Comparison of ENCODE assay signal across 26 cellular contexts in genomic region chr1:179015396-179015795, GRCh38. TPM values are rescaled to one million over a fixed set of nuclear protein-coding genes. Genes with fewer than 3 reads are reported as not detected.
DNase-seq lines count a peak whose midpoint lies in the region; ATAC-seq, FAIRE-seq and TF ChIP-seq lines count a peak whose summit lies in the region.
"Had no signal": no experiment of that assay in that cellular context is flagged by ENCODE, and none has a peak within 500 bp of the region (broad histone marks: within the 10 kb centered on the region; RNA-seq: fewer than 3 reads in every experiment).

No MANE protein-coding gene starts in this region.

- H3K9me3 ChIP-seq in K562 (replicated peaks; ENCODE audit: control insufficient read depth, insufficient read depth, low read depth, low read length): no peaks in the 10 kb centered on the region
- H3K9me3 ChIP-seq: A549; BE2C; BLaER1 treated with 17β-estradiol and CSF1 and Interleukin-3, amounts not matched to agents 10 nM and 100 nM had no signal

- CTCF ChIA-PET in K562 (lab: Yijun Ruan, JAX; ENCODE audit: low intra/inter-chr PET ratio): no interaction called here

- POLR2A ChIA-PET in K562 (lab: Yijun Ruan, JAX): no interaction called here

- no peak for FAIRE-seq in K562 (lab: Jason Lieb, UNC)
- FAIRE-seq: A549, D721Med, GM12878, GM19239, H1 had no signal

- no TSS peak for BruUV-seq in K562 (replicated peaks; lab: Mats Ljungman, UMichigan)

- H3K9me3 Mint-ChIP-seq in activated CD4-positive, alpha-beta T cell treated with anti-CD3 and anti-CD28 coated beads, Interleukin-2, amount 10 ng/mL, durations not matched to agents 24 days and 14 days: peaks cover 3% of the 10 kb centered on the region
- H3K9me3 Mint-ChIP-seq: CD4-positive, alpha-beta T cell had no signal

- peak overlapping the region; percentile 83 for H2AFZ ChIP-seq in K562 (ENCODE audit: low read depth, low read length)
- H2AFZ ChIP-seq: GM23248 had no signal

- no peaks in the 10 kb centered on the region for H4K20me1 ChIP-seq in K562 (replicated peaks; ENCODE audit: control insufficient read depth, insufficient read depth, low read length)
- H4K20me1 ChIP-seq: BLaER1 treated with 17β-estradiol and CSF1 and Interleukin-3, amounts not matched to agents 10 nM and 100 nM had no signal

- TF ChIP-seq EP300 in K562 (IDR thresholded peaks at IDR 0.05; ENCODE audit: low read length): peak; percentile 43; the same call in 1 of the 2 replicates

- TF ChIP-seq POLR2A in K562 (conservative IDR thresholded peaks at IDR 0.05): no peak

- H3K27ac ChIP-seq in K562 (ENCODE audit: extremely low read depth, low read depth, low read length): peak overlapping the region; percentile 45; the same call in 1 of the 3 replicates
- H3K27ac ChIP-seq: BLaER1 treated with 17β-estradiol and CSF1 and Interleukin-3, amounts not matched to agents 10 nM and 100 nM; GM23248 had no signal

- H3K27me3 ChIP-seq in K562 (ENCODE audit: control insufficient read depth in 2 of 2, insufficient read depth in 2 of 2, low read length in 2 of 2): no peaks in the 10 kb centered on the region
- H3K27me3 ChIP-seq: BE2C had no signal

- no peaks in the 10 kb centered on the region for H3K4me1 Mint-ChIP-seq in activated CD4-positive, alpha-beta T cell treated with anti-CD3 and anti-CD28 coated beads, Interleukin-2, amount 10 ng/mL, durations not matched to agents 24 days and 14 days

- H3K9me1 ChIP-seq in K562 (ENCODE audit: control insufficient read depth, insufficient read depth, low read length): no peaks in the 10 kb centered on the region

- in situ Hi-C loops in K562 (cut with MboI): no loop called here

- no peak overlapping the region for H3K4me3 Mint-ChIP-seq in activated CD4-positive, alpha-beta T cell treated with anti-CD3 and anti-CD28 coated beads, Interleukin-2, amount 10 ng/mL, durations not matched to agents 24 days and 14 days
- H3K4me3 Mint-ChIP-seq: CD14-positive monocyte; CD4-positive, alpha-beta T cell; CD8-positive, alpha-beta memory T cell had no signal

- intact Hi-C loops in activated CD4-positive, alpha-beta T cell treated with anti-CD3 and anti-CD28 coated beads, Interleukin-2, amount 10 ng/mL, durations not matched to agents 24 days and 14 days (cut with micrococcal nuclease): no loop called here
- intact Hi-C loops in K562 (cut with micrococcal nuclease): no loop called here

- no peaks in the 10 kb centered on the region for H3K36me3 ChIP-seq in K562 (ENCODE audit: control insufficient read depth, insufficient read depth, low read length)
- H3K36me3 ChIP-seq: BE2C; BLaER1 treated with 17β-estradiol and CSF1 and Interleukin-3, amounts not matched to agents 10 nM and 100 nM had no signal

- H3K27me3 Mint-ChIP-seq in activated CD4-positive, alpha-beta T cell treated with anti-CD3 and anti-CD28 coated beads, Interleukin-2, amount 10 ng/mL, durations not matched to agents 24 days and 14 days: peaks cover 5% of the 10 kb centered on the region
- H3K27me3 Mint-ChIP-seq: CD4-positive, alpha-beta T cell had no signal

- no peak for TF ChIP-seq RAD21 in K562 (CRISPR knock-in tag; conservative IDR thresholded peaks at IDR 0.05 in 1 of 2, IDR thresholded peaks at IDR 0.05 in 1 of 2)

- no peak; the same call in 1 of the 3 replicates for ATAC-seq in K562
- no peak for ATAC-seq in HG03571 (IDR thresholded peaks at IDR 0.05; ENCODE audit: unreplicated experiment)
- ATAC-seq: A549, GM12878 had no signal

- peak overlapping the region; percentile 10 to 57; a peak in 1 of 4 replicates for H3K9ac ChIP-seq in K562 (ENCODE audit: insufficient read depth in 1 of 2, low read depth in 2 of 2, low read length in 2 of 2)
- H3K9ac ChIP-seq: BLaER1 treated with 17β-estradiol and CSF1 and Interleukin-3, amounts not matched to agents 10 nM and 100 nM; GM23248 had no signal

- no peak for DNase-seq in activated CD4-positive, alpha-beta T cell treated with anti-CD3 and anti-CD28 coated beads, Interleukin-2, amount 10 ng/mL, durations not matched to agents 24 days and 14 days
- DNase-seq in activated CD4-positive, alpha-beta T cell treated with anti-CD3 and anti-CD28 coated beads, Interleukin-2, amount 50 U/mL, for 4 hours: no peak
- DNase-seq in K562 (ENCODE audit: extremely low read depth in 1 of 4, low spot score in 3 of 4) (peak; percentile 44 to 55 (median 49)), inferior parietal cortex (ENCODE audit: extremely low spot score) (peak; percentile 0), foreskin melanocyte (no peak)
- DNase-seq: 8988T; ACHN; AML-193; BE2C; CD4-positive, alpha-beta T cell; CD8-positive, alpha-beta memory T cell; DMS 273 treated with DMSO at 0.1 percent for 48 hours; DMS79; EL; GDM1; GM23248; H7; HCEC 1CT had no signal

- peak overlapping the region; percentile 2 for H3K27ac Mint-ChIP-seq in activated CD4-positive, alpha-beta T cell treated with anti-CD3 and anti-CD28 coated beads, Interleukin-2, amount 10 ng/mL, durations not matched to agents 24 days and 14 days
- H3K27ac Mint-ChIP-seq: CD4-positive, alpha-beta T cell; CD8-positive, alpha-beta memory T cell had no signal

- TF ChIP-seq CTCF in K562 (IDR thresholded peaks at IDR 0.05 in 2 of 3, conservative IDR thresholded peaks at IDR 0.05 in 1 of 3; ENCODE audit: insufficient read depth in 2 of 3, low read depth in 1 of 3, low read length in 3 of 3): no peak

- 5% methylated on average over 2 of the region's 2 CpGs for WGBS in K562 (ENCODE audit: insufficient coverage, low coverage, missing lambda C conversion rate)

- H3K36me3 Mint-ChIP-seq in activated CD4-positive, alpha-beta T cell treated with anti-CD3 and anti-CD28 coated beads, Interleukin-2, amount 10 ng/mL, durations not matched to agents 24 days and 14 days (ENCODE audit: low read depth): no peaks in the 10 kb centered on the region
- H3K36me3 Mint-ChIP-seq: CD14-positive monocyte; CD8-positive, alpha-beta memory T cell had no signal

- H3K4me1 ChIP-seq in K562 (replicated peaks in 1 of 2; ENCODE audit: control insufficient read depth in 2 of 2, insufficient read depth in 2 of 2, low read length in 2 of 2): peaks cover 37 to 39% of the 10 kb centered on the region in 2 experiments

- H3K4me3 ChIP-seq in K562: no peak overlapping the region
- H3K4me3 ChIP-seq: A549; BLaER1 treated with 17β-estradiol and CSF1 and Interleukin-3, amounts not matched to agents 10 nM and 100 nM; GM12878; GM23248 had no signal

- H3K79me2 ChIP-seq in K562 (ENCODE audit: control insufficient read depth, insufficient read depth, low read length): peaks cover 18% of the 10 kb centered on the region; the same call in 2 of the 3 replicates

- H3K4me2 ChIP-seq in K562 (ENCODE audit: insufficient read depth, low read length): peak overlapping the region; percentile 40; the same call in 1 of the 2 replicates
- H3K4me2 ChIP-seq: A549 had no signal

TF ChIP-seq in K562, 482 proteins besides CTCF, POLR2A, EP300 and RAD21 (continues in another document):
- TF ChIP-seq ZBTB11 (CRISPR knock-in tag; IDR thresholded peaks at IDR 0.05): 0 out of 6 replicates have a peak, but pooled peaks of 1 of the 3 experiments have one; percentile 33
- TF ChIP-seq NCOR1 (IDR thresholded peaks at IDR 0.05): peak; percentile 53; the same call in 1 of the 2 replicates

RNA-seq across cellular contexts. Expression of gene FAM20B, which starts 10.3 kb away (rescaled TPM):
- 40.4 and 45.2 TPM in 2 replicates for total RNA-seq in activated CD4-positive, alpha-beta T cell treated with anti-CD3 and anti-CD28 coated beads, Interleukin-2, amount 10 ng/mL, durations not matched to agents 24 days and 14 days
- total RNA-seq in K562 (2011; cell fraction: chromatin; rRNA removed; ENCODE audit: low replicate concordance): 56.4 and 57.9 TPM in 2 replicates
- 30.9 and 35.8 TPM in 2 replicates for total RNA-seq in K562 (2011; cell fraction: nucleolus; rRNA removed)
- total RNA-seq in K562 (2011; cell fraction: nucleoplasm; rRNA removed): 54.3 and 85.3 TPM in 2 replicates
- total RNA-seq in K562 (2014; rRNA removed) (28.9 and 32.8 TPM in 2 replicates), K562 (2014; rRNA removed; fragmentation: Illumina TruSeq; extraction: Trizol) (63.8 and 70.0 TPM in 2 replicates), K562 (2015; rRNA removed; fragmentation: Illumina TruSeq; extraction: Trizol) (51.2 and 56.6 TPM in 2 replicates), K562 (2021) (61.3 and 67.5 TPM in 2 replicates)
- polyA plus RNA-seq in K562 (2011; rRNA removed) (45.5 and 47.7 TPM in 2 replicates), K562 (2014; fragmentation: Illumina TruSeq; extraction: Trizol) (37.7 and 42.9 TPM in 2 replicates), K562 (2014; fragmentation: Nextera tagmentation; extraction: Ambion mirVana) (10 to 100 TPM in 1 of 2 experiments, 1 to 10 TPM in 1; 7.2 to 10.7 TPM), K562 (2014; rRNA removed) (25.5 and 29.2 TPM in 2 replicates)
- polyA plus RNA-seq in K562 (2011; cell fraction: cytosol; rRNA removed): 16.7 and 30.0 TPM in 2 replicates
- polyA plus RNA-seq in K562 (2011; cell fraction: nucleus; rRNA removed): 16.0 and 22.1 TPM in 2 replicates
- 24.4 and 27.6 TPM in 2 replicates for polyA plus RNA-seq in K562 (2012)
- 106 and 108 TPM in 2 replicates for polyA minus RNA-seq in K562 (2011; rRNA and poly(A)+ RNA removed)
- polyA minus RNA-seq in K562 (2011; cell fraction: cytosol; rRNA and poly(A)+ RNA removed): 36.5 and 48.0 TPM in 2 replicates
- polyA minus RNA-seq in K562 (2011; cell fraction: nucleus; rRNA and poly(A)+ RNA removed): 9.8 and 19.0 TPM in 2 replicates

Comparison
In these comparisons a context has a peak if more than half of its experiments do, and no peak if none do; other contexts are left out.
1. DNase-seq: peak in K562 (4 of 4) and inferior parietal cortex (single experiment); none in activated CD4-positive, alpha-beta T cell treated with anti-CD3 and anti-CD28 coated beads, Interleukin-2, amount 10 ng/mL, durations not matched to agents 24 days and 14 days (single experiment), activated CD4-positive, alpha-beta T cell treated with anti-CD3 and anti-CD28 coated beads, Interleukin-2, amount 50 U/mL, for 4 hours (0 of 2) and foreskin melanocyte (single experiment).